In the genomic region with DNA sequence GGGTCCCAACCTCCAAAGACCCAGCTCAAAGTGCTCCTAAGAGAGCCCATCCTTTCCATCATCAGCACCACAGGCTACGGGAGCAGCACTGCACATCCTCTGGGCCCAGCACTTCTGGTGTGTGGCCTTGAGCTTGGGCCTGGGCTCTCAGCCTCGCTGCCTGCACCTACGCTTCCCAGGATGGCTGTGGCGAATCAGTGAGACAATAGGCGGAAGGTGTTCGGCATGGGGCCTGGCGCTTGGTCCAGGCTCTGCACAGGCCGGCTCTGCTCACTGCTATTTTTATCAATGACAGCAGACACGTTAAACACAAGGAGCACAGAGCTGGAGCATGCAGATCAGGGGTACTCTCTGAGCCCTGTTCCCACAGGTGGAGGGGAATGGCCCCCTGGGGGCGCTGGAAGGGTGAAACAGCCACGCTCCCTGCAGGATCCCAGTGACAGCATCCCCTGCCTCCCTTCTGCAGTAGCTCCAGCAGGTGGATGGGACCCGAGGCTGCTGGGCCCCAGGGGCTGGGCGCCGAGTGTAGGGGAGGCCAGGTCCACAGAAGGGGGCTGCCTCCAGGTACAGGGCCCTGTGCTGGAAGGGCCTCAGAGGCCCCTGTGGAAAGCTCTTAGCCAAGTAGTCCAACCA, we compare ENCODE assay signal across 27 cellular contexts.
A peak's percentile ranks its signal among the peaks of the same experiment; 100 is the strongest.
DNase-seq lines count a peak whose midpoint lies in the region; ATAC-seq, FAIRE-seq and TF ChIP-seq lines count a peak whose summit lies in the region.
"Had no signal": no experiment of that assay in that cellular context is flagged by ENCODE, and none has a peak within 500 bp of the region (broad histone marks: within the 10 kb centered on the region; RNA-seq: fewer than 3 reads in every experiment).

No MANE protein-coding gene starts in this region.

- TF ChIP-seq POLR2A in esophagus muscularis mucosa (IDR thresholded peaks at IDR 0.05; ENCODE audit: low read depth): no peak
- no peak for TF ChIP-seq POLR2A in HepG2 (IDR thresholded peaks at IDR 0.05; ENCODE audit: insufficient read depth in 1 of 2, low read depth in 2 of 2, low read length in 2 of 2)

- peak; percentile 9; the same call in 1 of the 3 replicates for ATAC-seq in HepG2
- ATAC-seq: mucosa of descending colon; Panc1; stimulated activated naive CD8-positive, alpha-beta T cell treated with anti-CD3 and anti-CD28 coated beads, Interleukin-15, Interleukin-2, amounts not matched to agents 100 U/mL and 50 U/mL, for 24 hours had no signal

- H3K27ac Mint-ChIP-seq in MCF 10A (ENCODE audit: low read depth, unreplicated experiment) (no peak overlapping the region), progenitor cell of endocrine pancreas (no peak overlapping the region)
- H3K27ac Mint-ChIP-seq: activated CD4-positive, alpha-beta T cell treated with anti-CD3 and anti-CD28 coated beads, Interleukin-2, amount 10 ng/mL, durations not matched to agents 24 days and 14 days; B cell; nephron progenitor cell had no signal

- POLR2A ChIA-PET in HepG2 (lab: Yijun Ruan, JAX): no interaction called here
- POLR2A ChIA-PET in MCF 10A (lab: Yijun Ruan, JAX): no interaction called here

- H3K9me3 ChIP-seq in BLaER1 (no peaks in the 10 kb centered on the region), esophagus muscularis mucosa (no peaks in the 10 kb centered on the region), HepG2 (ENCODE audit: low read length) (no peaks in the 10 kb centered on the region)
- H3K9me3 ChIP-seq: mucosa of descending colon, prostate gland, SJCRH30, spleen, tibial artery had no signal

- no TSS peak for BruUV-seq in HepG2 (replicated peaks; lab: Mats Ljungman, UMichigan)
- no TSS peak for BruUV-seq in MCF 10A (replicated peaks; lab: Mats Ljungman, UMichigan)

- no peak overlapping the region for H3K9ac ChIP-seq in BLaER1
- no peak overlapping the region for H3K9ac ChIP-seq in HepG2 (ENCODE audit: insufficient read depth, low read depth, low read length)

- peaks cover 8% of the 10 kb centered on the region for H3K79me2 ChIP-seq in HepG2 (ENCODE audit: insufficient read depth, low read length)

- H3K27me3 Mint-ChIP-seq in MCF 10A (ENCODE audit: insufficient read depth, unreplicated experiment) (no peaks in the 10 kb centered on the region), progenitor cell of endocrine pancreas (no peaks in the 10 kb centered on the region)
- H3K27me3 Mint-ChIP-seq: activated CD4-positive, alpha-beta T cell treated with anti-CD3 and anti-CD28 coated beads, Interleukin-2, amount 10 ng/mL, durations not matched to agents 24 days and 14 days; B cell had no signal

- H3K27ac ChIP-seq in BLaER1 (no peak overlapping the region), VCaP (peak overlapping the region; percentile 56), esophagus muscularis mucosa (replicated peaks in 1 of 4) (peak overlapping the region; percentile 23 to 79 (median 50)), HepG2 (ENCODE audit: extremely low read length, insufficient read depth, low read length) (no peak overlapping the region)
- H3K27ac ChIP-seq: epithelial cell of prostate, hepatocyte, prostate gland, SJCRH30, tibial artery had no signal

- H3K36me3 ChIP-seq in BLaER1: peaks cover 100% of the 10 kb centered on the region
- peaks cover 13 to 57% (median 32%) of the 10 kb centered on the region in 4 donors for H3K36me3 ChIP-seq in esophagus muscularis mucosa
- peaks cover 61 to 87% of the 10 kb centered on the region in 2 experiments for H3K36me3 ChIP-seq in HepG2 (replicated peaks in 1 of 2; ENCODE audit: control insufficient read depth in 1 of 2, insufficient read depth in 2 of 2, low read length in 2 of 2)
- H3K36me3 ChIP-seq: SJCRH30 had no signal

- H3K4me1 ChIP-seq in BLaER1 (peaks cover 100% of the 10 kb centered on the region), esophagus muscularis mucosa (peaks cover 58 to 84% (median 71%) of the 10 kb centered on the region in 4 donors), HepG2 (ENCODE audit: insufficient read depth, low read length) (no peaks in the 10 kb centered on the region)
- H3K4me1 ChIP-seq: prostate gland had no signal

- no peak overlapping the region for H3K4me3 ChIP-seq in BLaER1
- H3K4me3 ChIP-seq in esophagus muscularis mucosa: no peak overlapping the region
- no peak overlapping the region for H3K4me3 ChIP-seq in HepG2 (replicated peaks in 1 of 3; ENCODE audit: insufficient read depth in 1 of 3, low read depth in 2 of 3, low read length in 3 of 3)
- H3K4me3 ChIP-seq: hepatocyte, mucosa of descending colon, prostate gland, SJCRH30, spleen, tibial artery had no signal

- no peak overlapping the region for H2AFZ ChIP-seq in HepG2 (ENCODE audit: low read length)
- H2AFZ ChIP-seq: hepatocyte had no signal

- H4K20me1 ChIP-seq in BLaER1 (peaks cover 100% of the 10 kb centered on the region), HepG2 (ENCODE audit: insufficient read depth, low read length) (peaks cover 48% of the 10 kb centered on the region)

- no peaks in the 10 kb centered on the region for H3K27me3 ChIP-seq in BLaER1
- H3K27me3 ChIP-seq in esophagus muscularis mucosa: no peaks in the 10 kb centered on the region
- no peaks in the 10 kb centered on the region for H3K27me3 ChIP-seq in HepG2 (ENCODE audit: control insufficient read depth in 1 of 2, insufficient read depth in 2 of 2, low read length in 2 of 2)
- H3K27me3 ChIP-seq: hepatocyte, SJCRH30, spleen, tibial artery had no signal

- WGBS in esophagus muscularis mucosa: 79% methylated on average over 11 of the region's 14 CpGs
- 98% methylated on average over 12 of the region's 14 CpGs for WGBS in HepG2 (ENCODE audit: low lambda C conversion rate)

- no peaks in the 10 kb centered on the region for H3K4me1 Mint-ChIP-seq in MCF 10A (ENCODE audit: insufficient read depth, unreplicated experiment)
- H3K4me1 Mint-ChIP-seq in progenitor cell of endocrine pancreas (ENCODE audit: low read depth): no peaks in the 10 kb centered on the region
- H3K4me1 Mint-ChIP-seq: activated CD4-positive, alpha-beta T cell treated with anti-CD3 and anti-CD28 coated beads, Interleukin-2, amount 10 ng/mL, durations not matched to agents 24 days and 14 days had no signal

- TF ChIP-seq CTCF in VCaP (conservative IDR thresholded peaks at IDR 0.05): no peak
- no peak for TF ChIP-seq CTCF in esophagus muscularis mucosa (IDR thresholded peaks at IDR 0.05)
- peak; percentile 11; the same call in 1 of the 2 replicates for TF ChIP-seq CTCF in HepG2 (CRISPR knock-in tag; IDR thresholded peaks at IDR 0.05)
- no peak for TF ChIP-seq CTCF in MCF 10A (IDR thresholded peaks at IDR 0.05; ENCODE audit: unreplicated experiment)
- no peak for TF ChIP-seq CTCF in progenitor cell of endocrine pancreas (IDR thresholded peaks at IDR 0.05; ENCODE audit: unreplicated experiment)

- DNase-seq in esophagus muscularis mucosa (ENCODE audit: extremely low spot score) (no peak), HepG2 (ENCODE audit: low spot score) (no peak), MCF 10A (ENCODE audit: unreplicated experiment) (no peak), progenitor cell of endocrine pancreas (ENCODE audit: low spot score, unreplicated experiment) (no peak), NCI-H748 treated with DMSO at 0.1 percent for 48 hours (lab: John Stamatoyannopoulos, UW) (no peak), putamen (ENCODE audit: low spot score) (no peak)
- DNase-seq: activated CD4-positive, alpha-beta T cell treated with anti-CD3 and anti-CD28 coated beads, Interleukin-2, amount 10 ng/mL, durations not matched to agents 24 days and 14 days; activated gamma-delta T cell; DMS79; mucosa of descending colon; NCI-H2107; NCI-H510A; nephron progenitor cell; SJCRH30; spleen; stimulated activated CD4-positive, alpha-beta T cell treated with anti-CD3 and anti-CD28 coated beads, Interleukin-4, amount 100 ng/mL, for 1 hour; stimulated activated naive CD8-positive, alpha-beta T cell treated with anti-CD3 and anti-CD28 coated beads, Interleukin-15, Interleukin-2, amounts not matched to agents 100 U/mL and 50 U/mL, for 24 hours; T-helper 1 cell; tibial artery had no signal

- intact Hi-C loops in esophagus muscularis mucosa (cut with DNase I): loop anchor here (5.0 kb wide), 1 partner anchor 51 kb away; no protein-coding TSS in a partner anchor
- intact Hi-C loops in HepG2 (cut with micrococcal nuclease; ENCODE audit: unreplicated experiment): no loop called here
- intact Hi-C loops in MCF 10A (cut with micrococcal nuclease): no loop called here

- H3K4me3 Mint-ChIP-seq in MCF 10A (ENCODE audit: unreplicated experiment) (no peak overlapping the region), progenitor cell of endocrine pancreas (ENCODE audit: low read depth) (no peak overlapping the region)
- H3K4me3 Mint-ChIP-seq: activated CD4-positive, alpha-beta T cell treated with anti-CD3 and anti-CD28 coated beads, Interleukin-2, amount 10 ng/mL, durations not matched to agents 24 days and 14 days; B cell; nephron progenitor cell had no signal

- peak overlapping the region; percentile 7; the same call in 1 of the 2 replicates for H3K4me2 ChIP-seq in BLaER1
- no peak overlapping the region for H3K4me2 ChIP-seq in HepG2 (ENCODE audit: low read depth, low read length)
- H3K4me2 ChIP-seq: hepatocyte had no signal

- no peak for TF ChIP-seq EP300 in esophagus muscularis mucosa (IDR thresholded peaks at IDR 0.05)
- TF ChIP-seq EP300 in HepG2 (IDR thresholded peaks at IDR 0.05; ENCODE audit: low read depth in 2 of 2, low read length in 2 of 2): no peak
- TF ChIP-seq EP300 in HepG2 (CRISPR knock-in tag; IDR thresholded peaks at IDR 0.05; ENCODE audit: borderline replicate concordance): no peak

- CTCF ChIA-PET in HepG2 (lab: Yijun Ruan, JAX; ENCODE audit: low intra/inter-chr PET ratio, low total read pairs) (interaction anchor here (0.9 kb wide), 1 partner anchor 53 kb away, joined by 4 read pairs; no protein-coding TSS in a partner anchor), MCF 10A (lab: Yijun Ruan, JAX) (interaction anchor here (1.2 to 1.5 kb wide), 2 partner anchors 16 to 52 kb away, joined by 3 read pairs; no protein-coding TSS in a partner anchor)

- H3K9me3 Mint-ChIP-seq in MCF 10A (ENCODE audit: unreplicated experiment): no peaks in the 10 kb centered on the region
- no peaks in the 10 kb centered on the region for H3K9me3 Mint-ChIP-seq in progenitor cell of endocrine pancreas (ENCODE audit: low read depth)
- H3K9me3 Mint-ChIP-seq: activated CD4-positive, alpha-beta T cell treated with anti-CD3 and anti-CD28 coated beads, Interleukin-2, amount 10 ng/mL, durations not matched to agents 24 days and 14 days; nephron progenitor cell had no signal

- FAIRE-seq in HepG2 (lab: Jason Lieb, UNC): no peak
- FAIRE-seq: A204.1 had no signal

- H3K36me3 Mint-ChIP-seq in MCF 10A (ENCODE audit: insufficient read depth, unreplicated experiment) (no peaks in the 10 kb centered on the region), progenitor cell of endocrine pancreas (ENCODE audit: insufficient read depth) (peaks cover 1% of the 10 kb centered on the region)

- in situ Hi-C loops in HepG2 (cut with HindIII; ENCODE audit: extremely low pct_ligation_motif_present, low pct_unique_long_range_greater_than_20kb): no loop called here

- no peak for TF ChIP-seq RAD21 in HepG2 (CRISPR knock-in tag; IDR thresholded peaks at IDR 0.05)

Comparison
In these comparisons a context has a peak if more than half of its experiments do, and no peak if none do; other contexts are left out.
1. H3K27ac ChIP-seq: peak in VCaP (single experiment) and esophagus muscularis mucosa (4 of 4); none in BLaER1 (single experiment) and HepG2 (single experiment).